Comparison of ENCODE assay signal across 8 cellular contexts in the genomic region with DNA sequence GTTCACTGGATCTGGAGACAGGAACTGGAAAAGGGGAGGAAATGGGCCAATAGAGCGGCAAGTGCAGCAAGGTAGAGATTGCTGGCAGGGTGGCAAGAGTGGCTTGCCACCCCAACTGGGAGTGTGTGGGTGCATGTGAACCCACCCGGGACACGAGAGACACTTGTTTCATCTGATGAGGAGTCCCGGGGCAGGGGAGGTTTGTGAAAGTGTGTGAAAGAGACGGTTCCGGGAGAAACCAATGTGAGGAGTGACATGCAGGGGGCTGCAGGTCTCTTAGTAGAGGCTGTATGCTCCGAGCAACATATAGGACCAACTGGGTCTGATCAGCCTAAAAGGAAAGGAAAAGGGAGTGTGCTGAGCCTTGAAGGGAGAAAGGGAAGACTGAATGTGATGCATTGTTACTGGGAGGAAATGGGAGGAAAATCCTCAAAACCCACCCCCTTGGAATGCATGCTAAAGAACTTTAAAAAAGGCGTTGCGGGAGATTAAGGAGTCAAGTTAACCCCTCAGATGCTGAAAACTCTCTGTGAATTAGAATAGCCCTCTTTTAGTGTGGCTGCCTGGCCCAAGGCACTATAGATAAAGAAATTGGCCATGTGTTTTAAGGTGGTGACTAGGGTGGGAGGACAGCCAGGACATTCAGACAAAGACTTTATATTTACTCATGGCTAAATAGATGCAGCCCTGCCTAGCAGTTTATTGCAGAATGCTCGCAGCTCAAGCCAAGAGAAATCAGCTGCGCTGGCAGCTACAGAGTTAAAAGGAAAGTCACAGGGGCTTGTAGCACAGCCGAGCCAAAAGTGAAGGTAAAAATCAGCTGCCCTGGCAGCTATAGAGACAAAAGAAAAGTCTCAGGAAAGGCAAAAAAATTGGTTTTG. TPM values are rescaled to one million over a fixed set of nuclear protein-coding genes. Genes with fewer than 3 reads are reported as not detected.
DNase-seq lines count a peak whose midpoint lies in the region; ATAC-seq and TF ChIP-seq lines count a peak whose summit lies in the region.

No MANE protein-coding gene starts in this region.

- ATAC-seq in GM18867 (IDR thresholded peaks at IDR 0.05; ENCODE audit: unreplicated experiment) (peak; percentile 59), HG02970 (IDR thresholded peaks at IDR 0.05; ENCODE audit: low FRiP score, unreplicated experiment) (no peak)

- no peak for TF ChIP-seq POLR2A in esophagus muscularis mucosa (IDR thresholded peaks at IDR 0.05; ENCODE audit: low read depth)

- no peaks in the 10 kb centered on the region for H3K27me3 ChIP-seq in esophagus muscularis mucosa
- H3K27me3 ChIP-seq in osteoblast (ENCODE audit: insufficient read depth, low read length), result peaks cover 5% of the 10 kb centered on the region

- peak overlapping the region; percentile 98 for H2AFZ ChIP-seq in osteoblast (ENCODE audit: low read length)

- 38% methylated on average over 12 of the region's 12 CpGs for WGBS in esophagus muscularis mucosa

- no peaks in the 10 kb centered on the region for H3K79me2 ChIP-seq in osteoblast (ENCODE audit: insufficient read depth, low read length)

- no peak for TF ChIP-seq EP300 in esophagus muscularis mucosa (IDR thresholded peaks at IDR 0.05)

- intact Hi-C loops in esophagus muscularis mucosa (cut with DNase I), result no loop called here

- H3K4me1 ChIP-seq in esophagus muscularis mucosa (peaks cover 7 to 27% (median 22%) of the 10 kb centered on the region in 4 donors), osteoblast (ENCODE audit: insufficient read depth, low read length) (peaks cover 15% of the 10 kb centered on the region)

- DNase-seq in M059J (ENCODE audit: low read depth) (peak; percentile 11), esophagus muscularis mucosa (ENCODE audit: extremely low spot score) (no peak), osteoblast (ENCODE audit: insufficient read length, low spot score, missing footprints) (no peak), NCI-H446 treated with DMSO at 0.1 percent for 48 hours (lab: John Stamatoyannopoulos, UW) (no peak), T-helper 1 cell (no peak), DMS114 treated with DMSO at 0.1 percent for 48 hours (lab: John Stamatoyannopoulos, UW; ENCODE audit: unreplicated experiment) (no peak)

- peak overlapping the region; percentile 41 to 58 (median 53) for H3K4me3 ChIP-seq in esophagus muscularis mucosa
- peak overlapping the region; percentile 76 for H3K4me3 ChIP-seq in osteoblast (ENCODE audit: insufficient read depth, low read length)

- H3K4me2 ChIP-seq in osteoblast (ENCODE audit: insufficient read depth, low read length), result peak overlapping the region; percentile 94

- H3K36me3 ChIP-seq in esophagus muscularis mucosa (no peaks in the 10 kb centered on the region), osteoblast (ENCODE audit: insufficient read depth, low read length) (no peaks in the 10 kb centered on the region)

- peak overlapping the region in 1 of 4 donors; percentile 43 for H3K27ac ChIP-seq in esophagus muscularis mucosa (replicated peaks in 1 of 4)
- H3K27ac ChIP-seq in osteoblast (ENCODE audit: low read depth, low read length), result no peak overlapping the region

- no peaks in the 10 kb centered on the region for H3K9me3 ChIP-seq in esophagus muscularis mucosa
- H3K9me3 ChIP-seq in osteoblast (ENCODE audit: low read depth, low read length), result no peaks in the 10 kb centered on the region

- TF ChIP-seq CTCF in esophagus muscularis mucosa (IDR thresholded peaks at IDR 0.05), result no peak
- TF ChIP-seq CTCF in osteoblast (IDR thresholded peaks at IDR 0.05; ENCODE audit: extremely low read depth, low read depth, low read length), result no peak

- H4K20me1 ChIP-seq in osteoblast (ENCODE audit: insufficient read depth, low read length), result no peaks in the 10 kb centered on the region

RNA-seq across cellular contexts. Expression of gene SLC9C1, which starts 9.1 kb away (rescaled TPM):
- not detected in 2 replicates for total RNA-seq in M059J (2014; rRNA removed; shearing (Covaris generic))
- under 1 TPM in 1 of 4 donors, not detected in 3; 0.17 TPM for total RNA-seq in esophagus muscularis mucosa
- total RNA-seq in osteoblast, result not detected in 2 replicates

RNA-seq across cellular contexts. Expression of gene CD200, which starts 29.8 kb away (rescaled TPM):
- total RNA-seq in M059J (2014; rRNA removed; shearing (Covaris generic)), result 0.15 and 0.20 TPM in 2 replicates
- total RNA-seq in esophagus muscularis mucosa (10 to 100 TPM in 1 of 4 donors, 1 to 10 TPM in 3; 7.2 to 22.9 (median 7.6) TPM), osteoblast (1.5 and 3.3 TPM in 2 replicates)
